ENCODE assay signal across 20 cellular contexts in genomic region chrX:148682206-148682605, GRCh38.
DNase-seq lines count a peak whose midpoint lies in the region; FAIRE-seq and TF ChIP-seq lines count a peak whose summit lies in the region.
"Had no signal": no experiment of that assay in that cellular context is flagged by ENCODE, and none has a peak within 500 bp of the region (broad histone marks: within the 10 kb centered on the region; RNA-seq: fewer than 3 reads in every experiment).

No MANE protein-coding gene starts in this region.

- no peak for TF ChIP-seq RAD21 in H1 (IDR thresholded peaks at IDR 0.05 in 1 of 2, conservative IDR thresholded peaks at IDR 0.05 in 1 of 2; ENCODE audit: low read depth in 2 of 2, low read length in 2 of 2)

- POLR2A ChIA-PET in H1 (lab: Charles Lee; ENCODE audit: partially characterized antibody) = no interaction called here

- H2BK15ac ChIP-seq in H1 (ENCODE audit: low read length) = no peak overlapping the region

- H2AFZ ChIP-seq in H1 (ENCODE audit: low read length) = no peak overlapping the region

- peak; percentile 13 for FAIRE-seq in H1 (lab: Jason Lieb, UNC)
- FAIRE-seq: A204.1, D721Med, GM12878, GM12892, GM18507 had no signal

- no peak overlapping the region for H3K56ac ChIP-seq in H1 (replicated peaks; ENCODE audit: insufficient read length, low read depth, low read length)

- no peak overlapping the region for H3K23ac ChIP-seq in H1 (ENCODE audit: insufficient read length)

- H3K36me3 ChIP-seq in H1 (ENCODE audit: control insufficient read depth in 2 of 4, insufficient read depth in 4 of 4, low read length in 3 of 4) = no peaks in the 10 kb centered on the region

- H2BK12ac ChIP-seq in H1 (ENCODE audit: low read depth, low read length) = no peak overlapping the region

- H4K20me1 ChIP-seq in H1 (replicated peaks in 1 of 2; ENCODE audit: control insufficient read depth in 1 of 2, insufficient read depth in 2 of 2, low read length in 2 of 2) = no peaks in the 10 kb centered on the region

- H4K5ac ChIP-seq in H1 (ENCODE audit: insufficient read length, low read depth, low read length) = no peak overlapping the region

- no peak overlapping the region for H3K9ac ChIP-seq in H1 (replicated peaks in 1 of 4; ENCODE audit: extremely low read depth in 1 of 4, low read depth in 3 of 4, low read length in 3 of 4)
- H3K9ac ChIP-seq: BLaER1 treated with 17β-estradiol and CSF1 and Interleukin-3, amounts not matched to agents 10 nM and 100 nM had no signal

- H3K4me1 ChIP-seq in H1 (replicated peaks in 1 of 4; ENCODE audit: control insufficient read depth in 3 of 4, insufficient read depth in 4 of 4, low read length in 3 of 4) = no peaks in the 10 kb centered on the region
- H3K4me1 ChIP-seq: BLaER1 treated with 17β-estradiol and CSF1 and Interleukin-3, amounts not matched to agents 10 nM and 100 nM; Caco-2 had no signal

- TF ChIP-seq CTCF in H1 (IDR thresholded peaks at IDR 0.05; ENCODE audit: control extremely low read depth in 1 of 3, insufficient read depth in 1 of 3, low read depth in 1 of 3, low read length in 3 of 3) = no peak

- no peak overlapping the region for H3K14ac ChIP-seq in H1 (ENCODE audit: insufficient read length)

- H4K91ac ChIP-seq in H1 (replicated peaks; ENCODE audit: insufficient read length, low read length) = no peak overlapping the region

- H3K4ac ChIP-seq in H1 (replicated peaks; ENCODE audit: insufficient read length, low read depth, low read length) = no peak overlapping the region

- no peaks in the 10 kb centered on the region for H3K23me2 ChIP-seq in H1 (ENCODE audit: low read depth, low read length)

- no peak overlapping the region for H2AK5ac ChIP-seq in H1 (ENCODE audit: low read depth, low read length)

- DNase-seq in G401 (ENCODE audit: low spot score) = peak; percentile 87
- peak; percentile 84 for DNase-seq in cerebellar cortex (ENCODE audit: low spot score)
- DNase-seq in H1 (ENCODE audit: low read depth in 1 of 2, low spot score in 2 of 2) = no peak
- no peak for DNase-seq in Ammon's horn (ENCODE audit: low spot score)
- DNase-seq in hypothalamus (lab: John Stamatoyannopoulos, UW) = no peak
- DNase-seq: 8988T; ACHN; Caco-2; Calu3; CD4-positive, alpha-beta T cell; CD8-positive, alpha-beta T cell; DMS79 treated with DMSO at 0.1 percent for 48 hours; GDM1 had no signal

- no peak overlapping the region for H2BK120ac ChIP-seq in H1 (replicated peaks; ENCODE audit: low read depth, low read length)

- no peak overlapping the region for H3K4me3 ChIP-seq in H1 (ENCODE audit: extremely low read depth in 1 of 4, insufficient read depth in 2 of 4, low read depth in 3 of 4, low read length in 4 of 4)
- H3K4me3 ChIP-seq: BLaER1 treated with 17β-estradiol and CSF1 and Interleukin-3, amounts not matched to agents 10 nM and 100 nM; GM12878 had no signal

- in situ Hi-C loops in G401 (cut with HindIII; ENCODE audit: low sequenced_read_pairs) = no loop called here

- H3K18ac ChIP-seq in H1 (ENCODE audit: extremely low read depth, low read length) = no peak overlapping the region

- no peak overlapping the region for H4K8ac ChIP-seq in H1 (ENCODE audit: extremely low read depth, insufficient read depth, low read length)

- H3K79me2 ChIP-seq in H1 (ENCODE audit: control insufficient read depth in 1 of 2, insufficient read depth in 2 of 2, low read length in 2 of 2) = no peaks in the 10 kb centered on the region

- no peaks in the 10 kb centered on the region for H3K27me3 ChIP-seq in H1 (replicated peaks in 1 of 4; ENCODE audit: control insufficient read depth in 3 of 4, extremely low read depth in 1 of 4, insufficient read depth in 3 of 4, low read length in 3 of 4)
- H3K27me3 ChIP-seq: BLaER1 treated with 17β-estradiol and CSF1 and Interleukin-3, amounts not matched to agents 10 nM and 100 nM had no signal

- H3K79me1 ChIP-seq in H1 (ENCODE audit: low read depth, low read length) = no peaks in the 10 kb centered on the region

- TF ChIP-seq EP300 in H1 (IDR thresholded peaks at IDR 0.05; ENCODE audit: borderline replicate concordance in 1 of 2, low read depth in 2 of 2, low read length in 2 of 2) = no peak

- no peak overlapping the region for H3K27ac ChIP-seq in H1 (ENCODE audit: low read depth, low read length)
- H3K27ac ChIP-seq: BLaER1 treated with 17β-estradiol and CSF1 and Interleukin-3, amounts not matched to agents 10 nM and 100 nM; C4-2B had no signal

- CTCF ChIA-PET in H1 (lab: Charles Lee; ENCODE audit: partially characterized antibody) = interaction anchor here (0.7 to 1.5 kb wide), 2 partner anchors 9 to 247 kb away, joined by 3 read pairs; no protein-coding TSS in a partner anchor

- H3K4me2 ChIP-seq in H1 (ENCODE audit: insufficient read depth in 1 of 2, low read depth in 2 of 2, low read length in 2 of 2) = no peak overlapping the region
- H3K4me2 ChIP-seq: BLaER1 treated with 17β-estradiol and CSF1 and Interleukin-3, amounts not matched to agents 10 nM and 100 nM had no signal

- no peak overlapping the region for H2BK20ac ChIP-seq in H1 (ENCODE audit: low read length)

- WGBS in H1 (ENCODE audit: extremely low coverage in 1 of 2, insufficient coverage in 1 of 2, insufficient read length in 1 of 2, insufficient replicate concordance in 2 of 2, low coverage in 1 of 2, low lambda C conversion rate in 2 of 2, missing lambda C conversion rate in 1 of 2), 2 experiments = 94% methylated on average over 2 of the region's 4 CpGs; no CpG with 5 or more reads in 1 of the 2 experiments

- H3K9me3 ChIP-seq in H1 (ENCODE audit: insufficient read depth in 2 of 2, low read depth in 1 of 2, low read length in 1 of 2) = no peaks in the 10 kb centered on the region
- H3K9me3 ChIP-seq: BLaER1 treated with 17β-estradiol and CSF1 and Interleukin-3, amounts not matched to agents 10 nM and 100 nM; Caco-2 had no signal

- H2BK5ac ChIP-seq in H1 (ENCODE audit: low read depth, low read length) = no peak overlapping the region

- TF ChIP-seq POLR2A in H1 (IDR thresholded peaks at IDR 0.05; ENCODE audit: control extremely low read depth in 1 of 2, low read depth in 2 of 2, low read length in 2 of 2) = no peak

TF ChIP-seq in H1, 55 proteins besides CTCF, POLR2A, EP300 and RAD21 (continues in another document):
- no peak for TF ChIP-seq RFX5 (IDR thresholded peaks at IDR 0.05; ENCODE audit: borderline replicate concordance, low read depth, low read length)

Comparison
In these comparisons a context has a peak if more than half of its experiments do, and no peak if none do; other contexts are left out.
1. DNase-seq: peak in G401 (single experiment) and cerebellar cortex (single experiment); none in H1 (0 of 2), Ammon's horn (single experiment) and hypothalamus (0 of 51).